20 cellular contexts compared by ENCODE assay signal in genomic region chr15:83753872-83754493, GRCh38.
DNase-seq lines count a peak whose midpoint lies in the region; FAIRE-seq and TF ChIP-seq lines count a peak whose summit lies in the region.
"Had no signal": no experiment of that assay in that cellular context is flagged by ENCODE, and none has a peak within 500 bp of the region (broad histone marks: within the 10 kb centered on the region; RNA-seq: fewer than 3 reads in every experiment).

No MANE protein-coding gene starts in this region.

- H3K79me2 ChIP-seq in PC-9 (ENCODE audit: low read depth) (no peaks in the 10 kb centered on the region), keratinocyte (ENCODE audit: control insufficient read depth, insufficient read depth, low read length) (no peaks in the 10 kb centered on the region)

- POLR2A ChIA-PET in PC-9 (lab: Charles Lee; ENCODE audit: unreplicated experiment): no interaction called here

- H2AFZ ChIP-seq in PC-9: no peak overlapping the region
- H2AFZ ChIP-seq in keratinocyte (ENCODE audit: control insufficient read depth, low read length): no peak overlapping the region

- H3K9ac ChIP-seq in keratinocyte (ENCODE audit: control insufficient read depth, extremely low read depth, insufficient read depth, low read length): no peak overlapping the region

- DNase-seq in HT-29 (ENCODE audit: low spot score) (peak; percentile 88), PC-9 (peak; percentile 41 to 65), keratinocyte (ENCODE audit: low read depth, low spot score) (no peak), renal cortical epithelial cell (ENCODE audit: low read depth) (peak; percentile 47), NCI-H2196 treated with DMSO at 0.1 percent for 48 hours (lab: John Stamatoyannopoulos, UW; ENCODE audit: unreplicated experiment) (no peak), COLO829 (ENCODE audit: low spot score) (no peak), amniotic stem cell (lab: John Stamatoyannopoulos, UW) (no peak)
- DNase-seq: ACHN, GDM1, H7, HFFc6, KG1, MV-4-11, NCI-H1694 treated with DMSO at 0.1 percent for 48 hours, NCI-H2227 treated with DMSO at 0.1 percent for 48 hours, NCI-H510A treated with DMSO at 0.1 percent for 48 hours, NCI-H82 had no signal

- H3F3A ChIP-seq in PC-9 (ENCODE audit: insufficient read depth, low read depth): 0 out of 2 replicates have a peak, but pooled peaks cover 7% of the 10 kb centered on the region

- H3K4me2 ChIP-seq in PC-9 (peak overlapping the region; percentile 17), keratinocyte (ENCODE audit: control insufficient read depth, extremely low read depth, insufficient read depth, low read depth, low read length) (no peak overlapping the region)

- dilution Hi-C loops in keratinocyte (cut with MboI; ENCODE audit: extremely low pct_ligation_motif_present, low sequenced_read_pairs): no loop called here

- CTCF ChIA-PET in PC-9 (lab: Charles Lee): no interaction called here

- intact Hi-C loops in PC-9 (cut with micrococcal nuclease; ENCODE audit: unreplicated experiment): no loop called here

- peak; percentile 23 for FAIRE-seq in keratinocyte (lab: Jason Lieb, UNC)

- H4K20me1 ChIP-seq in PC-9 (ENCODE audit: insufficient read depth): no peaks in the 10 kb centered on the region
- H4K20me1 ChIP-seq in keratinocyte (ENCODE audit: control insufficient read depth, extremely low read depth, insufficient read depth, low read length): no peaks in the 10 kb centered on the region

- H3K27ac ChIP-seq in PC-9: no peak overlapping the region
- H3K27ac ChIP-seq in keratinocyte (ENCODE audit: control insufficient read depth, insufficient read depth, low read length): no peak overlapping the region
- H3K27ac ChIP-seq: C4-2B, RWPE1, SJSA1 had no signal

- no peaks in the 10 kb centered on the region for H3K36me3 ChIP-seq in PC-9 (ENCODE audit: low read depth)
- H3K36me3 ChIP-seq in keratinocyte (ENCODE audit: control insufficient read depth in 2 of 2, extremely low read depth in 1 of 2, insufficient read depth in 2 of 2, low read length in 2 of 2): no peaks in the 10 kb centered on the region
- H3K36me3 ChIP-seq: SJSA1 had no signal

- H3K4me3 ChIP-seq in PC-9: no peak overlapping the region
- H3K4me3 ChIP-seq in keratinocyte (ENCODE audit: control insufficient read depth in 2 of 3, extremely low read depth in 1 of 3, insufficient read depth in 2 of 3, low read depth in 1 of 3, low read length in 3 of 3): no peak overlapping the region
- H3K4me3 ChIP-seq: SJSA1 had no signal

- no peaks in the 10 kb centered on the region for H3K9me1 ChIP-seq in keratinocyte (ENCODE audit: control insufficient read depth, extremely low read depth, insufficient read depth, low read length)

- H3K27me3 ChIP-seq in PC-9 (ENCODE audit: insufficient read depth, low read depth): no peaks in the 10 kb centered on the region
- no peaks in the 10 kb centered on the region for H3K27me3 ChIP-seq in keratinocyte (ENCODE audit: control insufficient read depth, extremely low read depth, insufficient read depth, low read length)
- H3K27me3 ChIP-seq: SJSA1 had no signal

- TF ChIP-seq CTCF in PC-9 (conservative IDR thresholded peaks at IDR 0.05): no peak
- no peak for TF ChIP-seq CTCF in keratinocyte (optimal IDR thresholded peaks at IDR 0.05 in 1 of 3, IDR thresholded peaks at IDR 0.05 in 1 of 3, conservative IDR thresholded peaks at IDR 0.05 in 1 of 3; ENCODE audit: extremely low read depth in 1 of 3, insufficient read depth in 2 of 3, low read length in 3 of 3)

- no peaks in the 10 kb centered on the region for H3K9me2 ChIP-seq in PC-9 (ENCODE audit: insufficient read depth)

- H3K4me1 ChIP-seq in PC-9 (replicated peaks; ENCODE audit: insufficient read depth) (peaks cover 18% of the 10 kb centered on the region), keratinocyte (ENCODE audit: control insufficient read depth, extremely low read depth, insufficient read depth, low read length) (no peaks in the 10 kb centered on the region)
- H3K4me1 ChIP-seq: SJSA1 had no signal

- H3K9me3 ChIP-seq in PC-9 (ENCODE audit: insufficient read depth, low read depth) (no peaks in the 10 kb centered on the region), keratinocyte (ENCODE audit: control insufficient read depth, low read depth, low read length) (peaks cover 2% of the 10 kb centered on the region)
- H3K9me3 ChIP-seq: SJSA1 had no signal

- BruUV-seq in PC-9 (replicated peaks; lab: Mats Ljungman, UMichigan): no TSS peak

Comparison
In these comparisons a context has a peak if more than half of its experiments do, and no peak if none do; other contexts are left out.
1. DNase-seq: peak in HT-29 (single experiment), PC-9 (2 of 2) and renal cortical epithelial cell (single experiment); none in keratinocyte (single experiment), NCI-H2196 treated with DMSO at 0.1 percent for 48 hours (single experiment), COLO829 (single experiment) and amniotic stem cell (single experiment).